In the genomic region with DNA sequence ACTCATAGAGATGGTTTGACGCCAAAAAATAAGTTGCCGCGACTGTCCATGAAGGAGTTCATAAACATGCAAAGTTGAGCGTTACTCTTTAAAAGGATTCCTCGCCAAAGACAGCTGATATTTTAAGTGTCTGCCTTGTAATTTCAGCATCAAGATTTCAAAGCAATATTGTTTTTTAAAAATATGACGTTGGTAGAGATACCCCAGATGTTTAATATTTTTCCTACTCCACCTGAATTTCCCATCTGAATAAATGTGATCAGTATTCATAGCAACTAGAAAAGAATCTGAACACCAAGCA, we compare ENCODE assay signal across 18 cellular contexts.
A peak's percentile ranks its signal among the peaks of the same experiment; 100 is the strongest.
DNase-seq lines count a peak whose midpoint lies in the region; ATAC-seq and TF ChIP-seq lines count a peak whose summit lies in the region.
"Had no signal": no experiment of that assay in that cellular context is flagged by ENCODE, and none has a peak within 500 bp of the region (broad histone marks: within the 10 kb centered on the region; RNA-seq: fewer than 3 reads in every experiment).

No MANE protein-coding gene starts in this region.

- no peak for TF ChIP-seq POLR2A in stomach (IDR thresholded peaks at IDR 0.05)

- H3K4me2 ChIP-seq in GM23338, result peak overlapping the region; percentile 71

- no peak overlapping the region for H3K27ac Mint-ChIP-seq in GM23338
- H3K27ac Mint-ChIP-seq: activated naive CD4-positive, alpha-beta T cell treated with anti-CD3 and anti-CD28 coated beads, Interleukin-2, amount 50 U/mL, for 72 hours; T-cell had no signal

- TF ChIP-seq CTCF in GM23338 (conservative IDR thresholded peaks at IDR 0.05; ENCODE audit: low read depth in 2 of 2) (no peak), stomach (IDR thresholded peaks at IDR 0.05) (no peak)

- H3K36me3 Mint-ChIP-seq in GM23338 (ENCODE audit: low read depth), result no peaks in the 10 kb centered on the region
- H3K36me3 Mint-ChIP-seq: activated naive CD4-positive, alpha-beta T cell treated with anti-CD3 and anti-CD28 coated beads, Interleukin-2, amount 50 U/mL, for 72 hours; T-cell had no signal

- no peaks in the 10 kb centered on the region for H3K27me3 ChIP-seq in GM23338 (ENCODE audit: insufficient read depth)
- no peaks in the 10 kb centered on the region for H3K27me3 ChIP-seq in adipocyte (replicated peaks; ENCODE audit: control insufficient read depth, insufficient read depth, low read length)
- no peaks in the 10 kb centered on the region for H3K27me3 ChIP-seq in iPS-15b (ENCODE audit: control insufficient read depth, insufficient read depth, low read length)
- H3K27me3 ChIP-seq in stomach, result no peaks in the 10 kb centered on the region
- H3K27me3 ChIP-seq: right atrium auricular region, testis had no signal

- H3K4me3 ChIP-seq in GM23338 (peak overlapping the region; percentile 49), adipocyte (ENCODE audit: low read length) (peak overlapping the region; percentile 82), iPS-15b (ENCODE audit: low read depth, low read length) (peak overlapping the region; percentile 64), stomach (peak overlapping the region in 3 of 4 donors; percentile 30 to 38 (median 37))

- no peaks in the 10 kb centered on the region for H3F3A ChIP-seq in GM23338 (replicated peaks; ENCODE audit: low read depth)

- H3K36me3 ChIP-seq in GM23338 (ENCODE audit: insufficient read depth), result no peaks in the 10 kb centered on the region
- H3K36me3 ChIP-seq in adipocyte (ENCODE audit: control insufficient read depth, insufficient read depth, low read length, severe bottlenecking), result no peaks in the 10 kb centered on the region
- H3K36me3 ChIP-seq in iPS-15b (ENCODE audit: control insufficient read depth, insufficient read depth, low read length), result no peaks in the 10 kb centered on the region
- no peaks in the 10 kb centered on the region for H3K36me3 ChIP-seq in stomach
- H3K36me3 ChIP-seq: right atrium auricular region had no signal

- no peak overlapping the region for H3K4me3 Mint-ChIP-seq in GM23338
- H3K4me3 Mint-ChIP-seq: T-cell had no signal

- no peaks in the 10 kb centered on the region for H3K27me3 Mint-ChIP-seq in GM23338 (ENCODE audit: insufficient read depth, low read depth, poor library complexity)
- H3K27me3 Mint-ChIP-seq: T-cell had no signal

- H3K9me3 ChIP-seq in adipocyte (ENCODE audit: control insufficient read depth, low read length) (no peaks in the 10 kb centered on the region), iPS-15b (ENCODE audit: control insufficient read depth, insufficient read depth, low read length) (no peaks in the 10 kb centered on the region), stomach (no peaks in the 10 kb centered on the region)
- H3K9me3 ChIP-seq: right atrium auricular region, testis had no signal

- WGBS in stomach, 5 donors, result 19 to 34% (median 29%) methylated on average over 6 of the region's 6 CpGs

- no peaks in the 10 kb centered on the region for H4K20me1 ChIP-seq in GM23338 (replicated peaks; ENCODE audit: insufficient read depth)

- H3K4me1 ChIP-seq in GM23338 (ENCODE audit: insufficient read depth) (peaks cover 25% of the 10 kb centered on the region), adipocyte (ENCODE audit: control insufficient read depth, insufficient read depth, low read length) (peaks cover 6% of the 10 kb centered on the region), iPS-15b (ENCODE audit: control insufficient read depth, insufficient read depth, low read length) (peaks cover 19% of the 10 kb centered on the region), stomach (peaks cover 0 to 24% (median 9%) of the 10 kb centered on the region in 4 donors)
- H3K4me1 ChIP-seq: right atrium auricular region, testis had no signal

- ATAC-seq in GM23338, result no peak
- ATAC-seq in HG03175 (IDR thresholded peaks at IDR 0.05; ENCODE audit: unreplicated experiment), result no peak
- ATAC-seq in GM19328 (IDR thresholded peaks at IDR 0.05; ENCODE audit: unreplicated experiment), result no peak
- ATAC-seq: activated naive CD4-positive, alpha-beta T cell treated with anti-CD3 and anti-CD28 coated beads, Interleukin-2, amount 50 U/mL, for 72 hours; HCT116; HepG2; T-cell had no signal

- H3K79me2 ChIP-seq in GM23338 (replicated peaks; ENCODE audit: insufficient read depth), result no peaks in the 10 kb centered on the region

- H3K27ac ChIP-seq in GM23338 (ENCODE audit: low read depth), result no peak overlapping the region
- no peak overlapping the region for H3K27ac ChIP-seq in stomach
- H3K27ac ChIP-seq: right atrium auricular region, testis had no signal

- DNase-seq in GM23338 (ENCODE audit: low spot score) (no peak), adipocyte (ENCODE audit: low read depth) (no peak), stomach (no peak), NCI-H524 (lab: John Stamatoyannopoulos, UW) (no peak), NCI-H187 treated with DMSO at 0.1 percent for 48 hours (lab: John Stamatoyannopoulos, UW) (no peak)
- DNase-seq: activated CD4-positive, alpha-beta T cell treated with anti-CD3 and anti-CD28 coated beads for 48 hours; DND-41; NCI-H2107; stimulated activated CD4-positive, alpha-beta T cell treated with anti-CD3 and anti-CD28 coated beads, Interleukin-15, amount 100 ng/mL, for 24 hours; T-cell had no signal

- 0 out of 2 replicates have a peak, but pooled peaks cover 3% of the 10 kb centered on the region for H3K9me2 ChIP-seq in GM23338 (ENCODE audit: insufficient read depth)

- H2AFZ ChIP-seq in GM23338, result no peak overlapping the region; the same call in 1 of the 2 replicates

- H3K4me1 Mint-ChIP-seq in GM23338, result peaks cover 11% of the 10 kb centered on the region
- H3K4me1 Mint-ChIP-seq: T-cell had no signal

- H3K9ac ChIP-seq in adipocyte (ENCODE audit: low read length) (peak overlapping the region; percentile 37), iPS-15b (ENCODE audit: low read depth, low read length) (no peak overlapping the region)

- intact Hi-C loops in stomach (cut with DNase I; ENCODE audit: low total_unique reads), result no loop called here

- TF ChIP-seq EP300 in stomach (IDR thresholded peaks at IDR 0.05), result no peak

- H3K9me3 Mint-ChIP-seq in GM23338, result no peaks in the 10 kb centered on the region
- H3K9me3 Mint-ChIP-seq: T-cell had no signal

TF ChIP-seq in GM23338, 12 proteins besides CTCF, POLR2A, EP300 and RAD21 (continues in another document):
- TF ChIP-seq POLR2AphosphoS5 (IDR thresholded peaks at IDR 0.05; ENCODE audit: low read depth) (no peak), STAT1 (IDR thresholded peaks at IDR 0.05; ENCODE audit: unreplicated experiment) (no peak), ZNF331 (CRISPR knock-in tag; IDR thresholded peaks at IDR 0.05; ENCODE audit: low read depth) (no peak), EZH2phosphoT487 (IDR thresholded peaks at IDR 0.05; ENCODE audit: unreplicated experiment) (no peak), EZH2 (IDR thresholded peaks at IDR 0.05; ENCODE audit: low read depth, unreplicated experiment) (no peak), ZNF114 (CRISPR knock-in tag; IDR thresholded peaks at IDR 0.05) (no peak), NANOG (IDR thresholded peaks at IDR 0.05; ENCODE audit: borderline replicate concordance) (no peak)
- TF ChIP-seq, protein P1, sequence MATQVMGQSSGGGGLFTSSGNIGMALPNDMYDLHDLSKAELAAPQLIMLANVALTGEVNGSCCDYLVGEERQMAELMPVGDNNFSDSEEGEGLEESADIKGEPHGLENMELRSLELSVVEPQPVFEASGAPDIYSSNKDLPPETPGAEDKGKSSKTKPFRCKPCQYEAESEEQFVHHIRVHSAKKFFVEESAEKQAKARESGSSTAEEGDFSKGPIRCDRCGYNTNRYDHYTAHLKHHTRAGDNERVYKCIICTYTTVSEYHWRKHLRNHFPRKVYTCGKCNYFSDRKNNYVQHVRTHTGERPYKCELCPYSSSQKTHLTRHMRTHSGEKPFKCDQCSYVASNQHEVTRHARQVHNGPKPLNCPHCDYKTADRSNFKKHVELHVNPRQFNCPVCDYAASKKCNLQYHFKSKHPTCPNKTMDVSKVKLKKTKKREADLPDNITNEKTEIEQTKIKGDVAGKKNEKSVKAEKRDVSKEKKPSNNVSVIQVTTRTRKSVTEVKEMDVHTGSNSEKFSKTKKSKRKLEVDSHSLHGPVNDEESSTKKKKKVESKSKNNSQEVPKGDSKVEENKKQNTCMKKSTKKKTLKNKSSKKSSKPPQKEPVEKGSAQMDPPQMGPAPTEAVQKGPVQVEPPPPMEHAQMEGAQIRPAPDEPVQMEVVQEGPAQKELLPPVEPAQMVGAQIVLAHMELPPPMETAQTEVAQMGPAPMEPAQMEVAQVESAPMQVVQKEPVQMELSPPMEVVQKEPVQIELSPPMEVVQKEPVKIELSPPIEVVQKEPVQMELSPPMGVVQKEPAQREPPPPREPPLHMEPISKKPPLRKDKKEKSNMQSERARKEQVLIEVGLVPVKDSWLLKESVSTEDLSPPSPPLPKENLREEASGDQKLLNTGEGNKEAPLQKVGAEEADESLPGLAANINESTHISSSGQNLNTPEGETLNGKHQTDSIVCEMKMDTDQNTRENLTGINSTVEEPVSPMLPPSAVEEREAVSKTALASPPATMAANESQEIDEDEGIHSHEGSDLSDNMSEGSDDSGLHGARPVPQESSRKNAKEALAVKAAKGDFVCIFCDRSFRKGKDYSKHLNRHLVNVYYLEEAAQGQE (IDR thresholded peaks at IDR 0.05; ENCODE audit: unreplicated experiment), result no peak
